23 cellular contexts compared by ENCODE assay signal in genomic region chr13:50248537-50249521, GRCh38.
DNase-seq lines count a peak whose midpoint lies in the region; ATAC-seq and TF ChIP-seq lines count a peak whose summit lies in the region.
"Had no signal": no experiment of that assay in that cellular context is flagged by ENCODE, and none has a peak within 500 bp of the region (broad histone marks: within the 10 kb centered on the region; RNA-seq: fewer than 3 reads in every experiment).

No MANE protein-coding gene starts in this region.

- POLR2A ChIA-PET in Panc1 (lab: Charles Lee) = no interaction called here

- H3K4me3 ChIP-seq in Panc1 (ENCODE audit: low read depth in 2 of 2, low read length in 2 of 2) = no peak overlapping the region
- H3K4me3 ChIP-seq: body of pancreas, GM23248 had no signal

- CTCF ChIA-PET in Panc1 (lab: Charles Lee) = no interaction called here

- in situ Hi-C loops in Panc1 (cut with HindIII; ENCODE audit: low pct_unique_long_range_greater_than_20kb, low sequenced_read_pairs) (no loop called here), ACHN (cut with HindIII; ENCODE audit: low pct_ligation_motif_present, low pct_unique_long_range_greater_than_20kb, low sequenced_read_pairs) (no loop called here)

- H3K36me3 Mint-ChIP-seq in effector memory CD8-positive, alpha-beta T cell (ENCODE audit: insufficient read depth) = peaks cover 10% of the 10 kb centered on the region
- no peaks in the 10 kb centered on the region for H3K36me3 Mint-ChIP-seq in stimulated activated effector memory CD8-positive, alpha-beta T cell treated with anti-CD3 and anti-CD28 coated beads, Interleukin-12 subunit alpha, Interleukin-12 subunit beta, amount 100 ng/mL, for 72 hours
- H3K36me3 Mint-ChIP-seq: mesothelial cell of epicardium had no signal

- H3K9me3 Mint-ChIP-seq in effector memory CD8-positive, alpha-beta T cell = peaks cover 0 to 13% of the 10 kb centered on the region in 2 donors
- no peaks in the 10 kb centered on the region for H3K9me3 Mint-ChIP-seq in stimulated activated effector memory CD8-positive, alpha-beta T cell treated with anti-CD3 and anti-CD28 coated beads, Interleukin-12 subunit alpha, Interleukin-12 subunit beta, amount 100 ng/mL, for 72 hours
- H3K9me3 Mint-ChIP-seq: dendritic cell treated with granulocyte-macrophage colony-stimulating factor and Interleukin-4, amounts not matched to agents 40 ng/mL and 50 ng/mL, for 4 days; mesothelial cell of epicardium had no signal

- H3K36me3 ChIP-seq in Panc1 (ENCODE audit: control insufficient read depth, insufficient read depth, low read length) = no peaks in the 10 kb centered on the region

- no peaks in the 10 kb centered on the region for H3K27me3 Mint-ChIP-seq in effector memory CD8-positive, alpha-beta T cell
- H3K27me3 Mint-ChIP-seq: dendritic cell treated with granulocyte-macrophage colony-stimulating factor and Interleukin-4, amounts not matched to agents 40 ng/mL and 50 ng/mL, for 4 days had no signal

- H3K27ac Mint-ChIP-seq in effector memory CD8-positive, alpha-beta T cell = peak overlapping the region; percentile 82 to 87
- H3K27ac Mint-ChIP-seq in stimulated activated effector memory CD8-positive, alpha-beta T cell treated with anti-CD3 and anti-CD28 coated beads, Interleukin-12 subunit alpha, Interleukin-12 subunit beta, amount 100 ng/mL, for 72 hours = peak overlapping the region; percentile 8
- H3K27ac Mint-ChIP-seq: mesothelial cell of epicardium had no signal

- ATAC-seq in Panc1 (no peak), GM18873 (IDR thresholded peaks at IDR 0.05; ENCODE audit: low FRiP score, unreplicated experiment) (no peak)
- ATAC-seq in effector memory CD8-positive, alpha-beta T cell (replicated peaks) = peak; percentile 79
- peak; percentile 39 for ATAC-seq in stimulated activated effector memory CD8-positive, alpha-beta T cell treated with anti-CD3 and anti-CD28 coated beads, Interleukin-12 subunit alpha, Interleukin-12 subunit beta, amount 100 ng/mL, for 72 hours
- ATAC-seq: body of pancreas had no signal

- peaks cover 6% of the 10 kb centered on the region; the same call in 1 of the 2 replicates for H3K9me3 ChIP-seq in Panc1 (ENCODE audit: control insufficient read depth, insufficient read depth, low read depth, low read length)
- H3K9me3 ChIP-seq: body of pancreas had no signal

- no peak for TF ChIP-seq CTCF in Panc1 (IDR thresholded peaks at IDR 0.05)

- no TSS peak for BruUV-seq in Panc1 (replicated peaks; lab: Mats Ljungman, UMichigan)

- H3K27ac ChIP-seq in Panc1 (ENCODE audit: low read length) = peak overlapping the region; percentile 73; the same call in 1 of the 2 replicates
- H3K27ac ChIP-seq: 22Rv1, body of pancreas, C4-2B, GM23248, RWPE1 had no signal

- peaks cover 43 to 51% of the 10 kb centered on the region in 2 donors for H3K4me1 Mint-ChIP-seq in effector memory CD8-positive, alpha-beta T cell (ENCODE audit: low read depth in 2 of 2)
- H3K4me1 Mint-ChIP-seq in stimulated activated effector memory CD8-positive, alpha-beta T cell treated with anti-CD3 and anti-CD28 coated beads, Interleukin-12 subunit alpha, Interleukin-12 subunit beta, amount 100 ng/mL, for 72 hours = peaks cover 67% of the 10 kb centered on the region

- peaks cover 17% of the 10 kb centered on the region for H3K4me1 ChIP-seq in Panc1 (ENCODE audit: control insufficient read depth, insufficient read depth, low read length)
- H3K4me1 ChIP-seq: body of pancreas had no signal

- DNase-seq in DMS53 (lab: John Stamatoyannopoulos, UW) (peak; percentile 8), DMS53 treated with DMSO at 0.1 percent for 48 hours (lab: John Stamatoyannopoulos, UW; ENCODE audit: unreplicated experiment) (no peak), Panc1 (ENCODE audit: low read depth, low spot score) (no peak), ACHN (no peak), DMS 273 (lab: John Stamatoyannopoulos, UW; ENCODE audit: unreplicated experiment) (no peak)
- no peak for DNase-seq in effector memory CD8-positive, alpha-beta T cell
- peak in 1 of 2 donors; percentile 50 for DNase-seq in stimulated activated effector memory CD8-positive, alpha-beta T cell treated with anti-CD3 and anti-CD28 coated beads, Interleukin-12 subunit alpha, Interleukin-12 subunit beta, amount 100 ng/mL, for 72 hours (ENCODE audit: low spot score in 2 of 2)
- DNase-seq: activated CD4-positive, CD25-positive, alpha-beta regulatory T cell; activated CD8-positive, alpha-beta memory T cell treated with anti-CD3 and anti-CD28 coated beads, Interleukin-2, amount 50 U/mL, for 48 hours; activated naive CD4-positive, alpha-beta T cell treated with anti-CD3 and anti-CD28 coated beads, Interleukin-2, amount 50 U/mL, for 16 hours; body of pancreas; GM23248; islet precursor cell; KBM-7; NCI-H1105 treated with DMSO at 0.1 percent for 48 hours; nucleus accumbens; stimulated activated CD4-positive, alpha-beta T cell treated with anti-CD3 and anti-CD28 coated beads, Interleukin-2, amount 100 ng/mL, for 48 hours had no signal

- intact Hi-C loops in Panc1 (cut with micrococcal nuclease; ENCODE audit: unreplicated experiment) = no loop called here

- no peaks in the 10 kb centered on the region for H3K27me3 ChIP-seq in Panc1 (ENCODE audit: control insufficient read depth, insufficient read depth, low read length)
- H3K27me3 ChIP-seq: body of pancreas had no signal

- peak overlapping the region; percentile 26 to 49 for H3K4me3 Mint-ChIP-seq in effector memory CD8-positive, alpha-beta T cell
- H3K4me3 Mint-ChIP-seq in stimulated activated effector memory CD8-positive, alpha-beta T cell treated with anti-CD3 and anti-CD28 coated beads, Interleukin-12 subunit alpha, Interleukin-12 subunit beta, amount 100 ng/mL, for 72 hours = peak overlapping the region; percentile 18
- H3K4me3 Mint-ChIP-seq: dendritic cell treated with granulocyte-macrophage colony-stimulating factor and Interleukin-4, amounts not matched to agents 40 ng/mL and 50 ng/mL, for 4 days; mesothelial cell of epicardium had no signal

Comparison
In these comparisons a context has a peak if more than half of its experiments do, and no peak if none do; other contexts are left out.
1. ATAC-seq: peak in effector memory CD8-positive, alpha-beta T cell (single experiment) and stimulated activated effector memory CD8-positive, alpha-beta T cell treated with anti-CD3 and anti-CD28 coated beads, Interleukin-12 subunit alpha, Interleukin-12 subunit beta, amount 100 ng/mL, for 72 hours (single experiment); none in Panc1 (single experiment) and GM18873 (single experiment).